Comparison of ENCODE assay signal across 13 cellular contexts in the genomic region with DNA sequence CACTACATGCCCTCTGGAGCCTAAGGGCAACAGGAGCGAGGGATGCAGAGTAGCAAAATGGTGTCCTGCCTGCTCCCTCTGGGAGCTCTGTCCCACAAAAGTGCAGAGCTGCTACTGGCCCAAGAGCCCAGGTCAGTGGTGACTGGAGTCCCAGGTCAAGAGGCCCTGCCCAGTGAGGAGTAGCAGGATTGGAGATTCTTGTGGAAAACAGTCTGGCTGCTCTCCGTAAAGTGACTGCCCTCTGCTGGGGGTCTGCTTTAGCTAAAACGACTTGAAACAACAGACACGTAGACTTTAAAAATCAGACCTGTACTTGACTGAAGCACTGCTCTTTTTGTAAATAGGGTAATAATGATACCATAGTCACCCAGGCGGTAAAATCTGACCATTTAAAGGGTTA.
DNase-seq lines count a peak whose midpoint lies in the region; ATAC-seq, FAIRE-seq and TF ChIP-seq lines count a peak whose summit lies in the region.
"Had no signal": no experiment of that assay in that cellular context is flagged by ENCODE, and none has a peak within 500 bp of the region (broad histone marks: within the 10 kb centered on the region; RNA-seq: fewer than 3 reads in every experiment).

No MANE protein-coding gene starts in this region.

- no peak overlapping the region for H3K27ac Mint-ChIP-seq in naive thymus-derived CD4-positive, alpha-beta T cell

- H3K4me3 Mint-ChIP-seq in naive thymus-derived CD4-positive, alpha-beta T cell = no peak overlapping the region

- no peaks in the 10 kb centered on the region for H3K4me1 ChIP-seq in K562 (replicated peaks in 1 of 2; ENCODE audit: control insufficient read depth in 2 of 2, insufficient read depth in 2 of 2, low read length in 2 of 2)
- no peaks in the 10 kb centered on the region for H3K4me1 ChIP-seq in naive thymus-derived CD4-positive, alpha-beta T cell (ENCODE audit: control insufficient read depth in 2 of 2, insufficient read depth in 2 of 2, low read length in 2 of 2)
- H3K4me1 ChIP-seq in prostate gland (replicated peaks) = no peaks in the 10 kb centered on the region
- H3K4me1 ChIP-seq: ascending aorta, gastroesophageal sphincter, Peyer's patch had no signal

- H3K9me1 ChIP-seq in K562 (ENCODE audit: control insufficient read depth, insufficient read depth, low read length) = no peaks in the 10 kb centered on the region

- TF ChIP-seq POLR2A in K562 (conservative IDR thresholded peaks at IDR 0.05) (no peak), prostate gland (IDR thresholded peaks at IDR 0.05) (no peak)

- no peak for FAIRE-seq in K562 (lab: Jason Lieb, UNC)
- FAIRE-seq: TTC549, urothelium cell line had no signal

- H3K36me3 ChIP-seq in K562 (ENCODE audit: control insufficient read depth, insufficient read depth, low read length) = no peaks in the 10 kb centered on the region
- no peaks in the 10 kb centered on the region for H3K36me3 ChIP-seq in naive thymus-derived CD4-positive, alpha-beta T cell (ENCODE audit: control insufficient read depth in 2 of 3, insufficient read depth in 3 of 3, low read length in 3 of 3)
- H3K36me3 ChIP-seq in prostate gland = no peaks in the 10 kb centered on the region
- H3K36me3 ChIP-seq: ascending aorta, gastroesophageal sphincter, Peyer's patch had no signal

- H2AFZ ChIP-seq in K562 (ENCODE audit: low read depth, low read length) = no peak overlapping the region

- POLR2A ChIA-PET in K562 (lab: Yijun Ruan, JAX) = no interaction called here
- POLR2A ChIA-PET in naive thymus-derived CD4-positive, alpha-beta T cell (lab: Charles Lee) = no interaction called here

- H3K36me3 Mint-ChIP-seq in naive thymus-derived CD4-positive, alpha-beta T cell = no peaks in the 10 kb centered on the region

- in situ Hi-C loops in K562 (cut with MboI) = no loop called here

- no peak overlapping the region for H3K4me2 ChIP-seq in K562 (ENCODE audit: insufficient read depth, low read length)

- BruUV-seq in K562 (replicated peaks; lab: Mats Ljungman, UMichigan) = no TSS peak

- no peak overlapping the region for H3K27ac ChIP-seq in K562 (ENCODE audit: extremely low read depth, low read depth, low read length)
- no peak overlapping the region for H3K27ac ChIP-seq in naive thymus-derived CD4-positive, alpha-beta T cell (ENCODE audit: low read depth, low read length)
- H3K27ac ChIP-seq in prostate gland = no peak overlapping the region
- H3K27ac ChIP-seq: ascending aorta, gastroesophageal sphincter, Peyer's patch had no signal

- intact Hi-C loops in K562 (cut with micrococcal nuclease) = loop anchor here (1.0 kb wide), 1 partner anchor 198 kb away; no protein-coding TSS in a partner anchor
- intact Hi-C loops in naive thymus-derived CD4-positive, alpha-beta T cell (cut with micrococcal nuclease) = no loop called here
- intact Hi-C loops in prostate gland (cut with DNase I) = no loop called here
- intact Hi-C loops in cardiac septum (cut with DNase I) = no loop called here

- peak in 1 of 3 experiments; percentile 51; a peak in 3 of 6 replicates for TF ChIP-seq CTCF in K562 (IDR thresholded peaks at IDR 0.05 in 2 of 3, conservative IDR thresholded peaks at IDR 0.05 in 1 of 3; ENCODE audit: insufficient read depth in 2 of 3, low read depth in 1 of 3, low read length in 3 of 3)
- no peak for TF ChIP-seq CTCF in prostate gland (IDR thresholded peaks at IDR 0.05)

- no peaks in the 10 kb centered on the region for H4K20me1 ChIP-seq in K562 (replicated peaks; ENCODE audit: control insufficient read depth, insufficient read depth, low read length)

- peak; percentile 11 to 64; a peak in 2 of 4 replicates for TF ChIP-seq RAD21 in K562 (CRISPR knock-in tag; conservative IDR thresholded peaks at IDR 0.05 in 1 of 2, IDR thresholded peaks at IDR 0.05 in 1 of 2)

- 52% methylated on average over 5 of the region's 5 CpGs for WGBS in K562 (ENCODE audit: insufficient coverage, low coverage, missing lambda C conversion rate)
- WGBS in prostate gland = 64% methylated on average over 5 of the region's 5 CpGs

- no peak overlapping the region for H3K9ac ChIP-seq in K562 (ENCODE audit: insufficient read depth in 1 of 2, low read depth in 2 of 2, low read length in 2 of 2)

- peaks cover 6 to 39% (median 16%) of the 10 kb centered on the region in 11 donors for H3K9me3 Mint-ChIP-seq in naive thymus-derived CD4-positive, alpha-beta T cell

- peak; percentile 79 for ATAC-seq in K562
- no peak for ATAC-seq in naive thymus-derived CD4-positive, alpha-beta T cell
- ATAC-seq: gastroesophageal sphincter had no signal

- no peak overlapping the region for H3K4me3 ChIP-seq in K562
- H3K4me3 ChIP-seq in naive thymus-derived CD4-positive, alpha-beta T cell (ENCODE audit: low read length) = no peak overlapping the region
- H3K4me3 ChIP-seq in prostate gland = no peak overlapping the region
- H3K4me3 ChIP-seq: ascending aorta, gastroesophageal sphincter, Peyer's patch had no signal

- H3K27me3 ChIP-seq in K562 (ENCODE audit: control insufficient read depth in 2 of 2, insufficient read depth in 2 of 2, low read length in 2 of 2) (no peaks in the 10 kb centered on the region), prostate gland (replicated peaks; ENCODE audit: insufficient read depth) (no peaks in the 10 kb centered on the region)
- H3K27me3 ChIP-seq in naive thymus-derived CD4-positive, alpha-beta T cell (ENCODE audit: control insufficient read depth in 2 of 2, insufficient read depth in 2 of 2, low read length in 2 of 2) = no peaks in the 10 kb centered on the region
- H3K27me3 ChIP-seq: ascending aorta, gastroesophageal sphincter, Peyer's patch had no signal

- DNase-seq in A172 (ENCODE audit: low spot score) (peak; percentile 11), HuH-7 (ENCODE audit: low spot score) (peak; percentile 20), K562 (ENCODE audit: extremely low read depth in 1 of 4, low spot score in 3 of 4) (peak in 2 of 4 experiments; percentile 13 to 57), iPS DF 4.7 (ENCODE audit: extremely low read depth, low spot score) (peak; percentile 38), EL (no peak), prostate gland (ENCODE audit: low spot score) (no peak), cardiac septum (ENCODE audit: low spot score) (no peak)
- DNase-seq in naive thymus-derived CD4-positive, alpha-beta T cell = no peak
- DNase-seq: Peyer's patch had no signal

- H3K27me3 Mint-ChIP-seq in naive thymus-derived CD4-positive, alpha-beta T cell = no peaks in the 10 kb centered on the region

- CTCF ChIA-PET in K562 (lab: Yijun Ruan, JAX; ENCODE audit: low intra/inter-chr PET ratio) = no interaction called here
- CTCF ChIA-PET in naive thymus-derived CD4-positive, alpha-beta T cell (lab: Charles Lee) = no interaction called here

- TF ChIP-seq EP300 in K562 (IDR thresholded peaks at IDR 0.05; ENCODE audit: low read length) = no peak

- no peaks in the 10 kb centered on the region for H3K4me1 Mint-ChIP-seq in naive thymus-derived CD4-positive, alpha-beta T cell

- no peaks in the 10 kb centered on the region for H3K79me2 ChIP-seq in K562 (ENCODE audit: control insufficient read depth, insufficient read depth, low read length)

- H3K9me3 ChIP-seq in K562 (replicated peaks; ENCODE audit: control insufficient read depth, insufficient read depth, low read depth, low read length) (no peaks in the 10 kb centered on the region; the same call in 1 of the 2 replicates), prostate gland (no peaks in the 10 kb centered on the region)
- H3K9me3 ChIP-seq in naive thymus-derived CD4-positive, alpha-beta T cell (ENCODE audit: control insufficient read depth in 2 of 3, low read length in 3 of 3) = no peaks in the 10 kb centered on the region

TF ChIP-seq in K562, 482 proteins besides CTCF, POLR2A, EP300 and RAD21:
- TF ChIP-seq SMC3 (conservative IDR thresholded peaks at IDR 0.05; ENCODE audit: insufficient read depth, low read depth, low read length) (0 out of 2 replicates have a peak, but pooled peaks have one; percentile 29), POLR3A (IDR thresholded peaks at IDR 0.05; ENCODE audit: borderline replicate concordance, extremely low read depth, insufficient read depth, insufficient read length) (no peak), ZNF57 (CRISPR knock-in tag; IDR thresholded peaks at IDR 0.05) (no peak), FOXP1 (CRISPR knock-in tag; IDR thresholded peaks at IDR 0.05) (no peak), CREB1 (IDR thresholded peaks at IDR 0.05) (no peak), CREB1 (CRISPR knock-in tag; IDR thresholded peaks at IDR 0.05) (no peak), NFE2L1 (tag; IDR thresholded peaks at IDR 0.05; ENCODE audit: borderline replicate concordance, low read depth) (no peak), ZNF551 (CRISPR knock-in tag; IDR thresholded peaks at IDR 0.05) (no peak)

Comparison
In these comparisons a context has a peak if more than half of its experiments do, and no peak if none do; other contexts are left out.
1. DNase-seq: peak in A172 (single experiment), HuH-7 (single experiment) and iPS DF 4.7 (single experiment); none in naive thymus-derived CD4-positive, alpha-beta T cell (0 of 9), EL (single experiment), prostate gland (single experiment) and cardiac septum (single experiment).